In genomic region chr2:181008418-181008817, GRCh38 we compare ENCODE assay signal across 26 cellular contexts. TPM values are rescaled to one million over a fixed set of nuclear protein-coding genes. Genes with fewer than 3 reads are reported as not detected.
DNase-seq lines count a peak whose midpoint lies in the region; ATAC-seq, FAIRE-seq and TF ChIP-seq lines count a peak whose summit lies in the region.
"Had no signal": no experiment of that assay in that cellular context is flagged by ENCODE, and none has a peak within 500 bp of the region (broad histone marks: within the 10 kb centered on the region; RNA-seq: fewer than 3 reads in every experiment).

No MANE protein-coding gene starts in this region.

- TF ChIP-seq CTCF in HepG2 (CRISPR knock-in tag; IDR thresholded peaks at IDR 0.05) (no peak), right lobe of liver (IDR thresholded peaks at IDR 0.05) (no peak), WTC11 (IDR thresholded peaks at IDR 0.05) (no peak), transverse colon (IDR thresholded peaks at IDR 0.05) (no peak)

- no peak overlapping the region for H2AFZ ChIP-seq in HepG2 (ENCODE audit: low read length)
- H2AFZ ChIP-seq: GM23248 had no signal

- peaks cover 40% of the 10 kb centered on the region for H3K4me1 Mint-ChIP-seq in WTC11
- H3K4me1 Mint-ChIP-seq in activated T-cell treated with anti-CD3 and anti-CD28 coated beads, Interleukin-2, amount 50 U/mL, for 72 hours (ENCODE audit: low read depth) = peaks cover 12% of the 10 kb centered on the region
- peaks cover 23 to 49% of the 10 kb centered on the region in 2 donors for H3K4me1 Mint-ChIP-seq in effector memory CD8-positive, alpha-beta T cell (ENCODE audit: low read depth in 2 of 2)
- H3K4me1 Mint-ChIP-seq: activated CD4-positive, alpha-beta T cell treated with anti-CD3 and anti-CD28 coated beads, Interleukin-2, amount 10 ng/mL, durations not matched to agents 7 days and 5 days; activated naive CD4-positive, alpha-beta T cell treated with anti-CD3 and anti-CD28 coated beads, Interleukin-2, amount 10 ng/mL, durations not matched to agents 7 days and 5 days had no signal

- TF ChIP-seq POLR2A in HepG2 (IDR thresholded peaks at IDR 0.05; ENCODE audit: insufficient read depth in 1 of 2, low read depth in 2 of 2, low read length in 2 of 2) = no peak
- TF ChIP-seq POLR2A in right lobe of liver (IDR thresholded peaks at IDR 0.05) = no peak
- TF ChIP-seq POLR2A in transverse colon (IDR thresholded peaks at IDR 0.05) = no peak

- H3K36me3 ChIP-seq in HepG2 (replicated peaks in 1 of 2; ENCODE audit: control insufficient read depth in 1 of 2, insufficient read depth in 2 of 2, low read length in 2 of 2) (no peaks in the 10 kb centered on the region), right lobe of liver (no peaks in the 10 kb centered on the region), transverse colon (no peaks in the 10 kb centered on the region)
- H3K36me3 ChIP-seq: left lung, Peyer's patch, stomach had no signal

- DNase-seq in HepG2 (ENCODE audit: low spot score) = no peak
- DNase-seq in right lobe of liver = no peak
- no peak for DNase-seq in WTC11 (ENCODE audit: low spot score)
- DNase-seq in islet precursor cell = peak; percentile 61
- DNase-seq in transverse colon = peak; percentile 12
- DNase-seq in activated T-cell treated with anti-CD3 and anti-CD28 coated beads, Interleukin-2, amount 50 U/mL, for 72 hours = no peak
- DNase-seq in stimulated activated CD4-positive, alpha-beta T cell treated with anti-CD3 and anti-CD28 coated beads, Interleukin-2, amount 100 ng/mL, for 48 hours = no peak
- DNase-seq in effector memory CD8-positive, alpha-beta T cell = no peak
- DNase-seq: activated CD4-positive, alpha-beta T cell treated with anti-CD3 and anti-CD28 coated beads, Interleukin-2, amount 10 ng/mL, durations not matched to agents 7 days and 5 days; activated naive CD4-positive, alpha-beta T cell treated with anti-CD3 and anti-CD28 coated beads, Interleukin-2, amount 10 ng/mL, durations not matched to agents 7 days and 5 days; activated T-cell treated with anti-CD3 and anti-CD28 coated beads for 4 hours; CD4-positive, CD25-positive, alpha-beta regulatory T cell; cortex of kidney; DMS79 treated with DMSO at 0.1 percent for 48 hours; foreskin keratinocyte; GM23248; left lung; NCI-H1092 treated with DMSO at 0.1 percent for 48 hours; NCI-H2107; NCI-H748 treated with DMSO at 0.1 percent for 48 hours; stimulated activated CD4-positive, alpha-beta T cell treated with anti-CD3 and anti-CD28 coated beads, Interleukin-1b, Interleukin-23, amount 100 ng/mL, for 48 hours; stomach had no signal

- H3K9me3 Mint-ChIP-seq in WTC11 = peaks cover 5% of the 10 kb centered on the region
- no peaks in the 10 kb centered on the region for H3K9me3 Mint-ChIP-seq in activated T-cell treated with anti-CD3 and anti-CD28 coated beads, Interleukin-2, amount 50 U/mL, for 72 hours
- H3K9me3 Mint-ChIP-seq in effector memory CD8-positive, alpha-beta T cell = no peaks in the 10 kb centered on the region
- H3K9me3 Mint-ChIP-seq: activated CD4-positive, alpha-beta T cell treated with anti-CD3 and anti-CD28 coated beads, Interleukin-2, amount 10 ng/mL, durations not matched to agents 7 days and 5 days; activated naive CD4-positive, alpha-beta T cell treated with anti-CD3 and anti-CD28 coated beads, Interleukin-2, amount 10 ng/mL, durations not matched to agents 7 days and 5 days; CD4-positive, CD25-positive, alpha-beta regulatory T cell had no signal

- CTCF ChIA-PET in HepG2 (lab: Yijun Ruan, JAX; ENCODE audit: low intra/inter-chr PET ratio, low total read pairs) = no interaction called here
- CTCF ChIA-PET in WTC11 (lab: Charles Lee) = no interaction called here

- 91% methylated on average over 3 of the region's 3 CpGs for WGBS in HepG2 (ENCODE audit: low lambda C conversion rate)
- 67% methylated on average over 3 of the region's 3 CpGs for WGBS in right lobe of liver (ENCODE audit: insufficient coverage, low coverage, low lambda C conversion rate, missing lambda C conversion rate)
- 20 to 42% methylated on average over 1 to 3 of the region's 3 CpGs for WGBS in transverse colon (ENCODE audit: low coverage in 1 of 2), 2 donors

- H3K9ac ChIP-seq in HepG2 (ENCODE audit: insufficient read depth, low read depth, low read length) = no peak overlapping the region
- H3K9ac ChIP-seq: GM23248 had no signal

- TF ChIP-seq EP300 in HepG2 (IDR thresholded peaks at IDR 0.05; ENCODE audit: low read depth in 2 of 2, low read length in 2 of 2) (no peak), HepG2 (CRISPR knock-in tag; IDR thresholded peaks at IDR 0.05; ENCODE audit: borderline replicate concordance) (no peak), transverse colon (IDR thresholded peaks at IDR 0.05; ENCODE audit: low read depth) (no peak)

- H3K36me3 Mint-ChIP-seq in WTC11 = 0 out of 2 replicates have a peak, but pooled peaks cover 4% of the 10 kb centered on the region
- H3K36me3 Mint-ChIP-seq in activated T-cell treated with anti-CD3 and anti-CD28 coated beads, Interleukin-2, amount 50 U/mL, for 72 hours (ENCODE audit: insufficient read depth in 2 of 2) = no peaks in the 10 kb centered on the region
- H3K36me3 Mint-ChIP-seq in effector memory CD8-positive, alpha-beta T cell (ENCODE audit: insufficient read depth) = no peaks in the 10 kb centered on the region
- H3K36me3 Mint-ChIP-seq: activated naive CD4-positive, alpha-beta T cell treated with anti-CD3 and anti-CD28 coated beads, Interleukin-2, amount 10 ng/mL, durations not matched to agents 7 days and 5 days; CD4-positive, CD25-positive, alpha-beta regulatory T cell had no signal

- H3K4me2 ChIP-seq in HepG2 (ENCODE audit: low read depth, low read length) = no peak overlapping the region

- peaks cover 39% of the 10 kb centered on the region for H3K79me2 ChIP-seq in HepG2 (ENCODE audit: insufficient read depth, low read length)

- no peak for FAIRE-seq in HepG2 (lab: Jason Lieb, UNC)
- FAIRE-seq: GM18507, urothelium cell line had no signal

- TF ChIP-seq RAD21 in HepG2 (CRISPR knock-in tag; IDR thresholded peaks at IDR 0.05) = no peak

- H3K4me3 ChIP-seq in HepG2 (replicated peaks in 1 of 3; ENCODE audit: insufficient read depth in 1 of 3, low read depth in 2 of 3, low read length in 3 of 3) = no peak overlapping the region
- no peak overlapping the region for H3K4me3 ChIP-seq in right lobe of liver
- no peak overlapping the region for H3K4me3 ChIP-seq in transverse colon
- H3K4me3 ChIP-seq: GM23248, left lung, Peyer's patch, stomach had no signal

- H3K27ac ChIP-seq in HepG2 (ENCODE audit: extremely low read length, insufficient read depth, low read length) (no peak overlapping the region), right lobe of liver (no peak overlapping the region), transverse colon (no peak overlapping the region)
- H3K27ac ChIP-seq: foreskin keratinocyte, GM23248, left lung, Peyer's patch, stomach had no signal

- POLR2A ChIA-PET in HepG2 (lab: Yijun Ruan, JAX) (no interaction called here), WTC11 (lab: Charles Lee) (no interaction called here)

- ATAC-seq in HepG2 (peak; percentile 77), right lobe of liver (no peak), WTC11 (peak; percentile 85)
- no peak for ATAC-seq in activated T-cell treated with anti-CD3 and anti-CD28 coated beads, Interleukin-2, amount 50 U/mL, for 72 hours (replicated peaks in 1 of 2)
- ATAC-seq in effector memory CD8-positive, alpha-beta T cell (replicated peaks) = no peak
- ATAC-seq: foreskin keratinocyte, left lung, sciatic nerve had no signal

- peaks cover 26% of the 10 kb centered on the region for H3K4me1 ChIP-seq in HepG2 (ENCODE audit: insufficient read depth, low read length)
- H3K4me1 ChIP-seq in right lobe of liver = peaks cover 0 to 22% (median 0%) of the 10 kb centered on the region in 4 donors
- peaks cover 0 to 26% (median under 1%) of the 10 kb centered on the region in 4 donors for H3K4me1 ChIP-seq in transverse colon

- no peaks in the 10 kb centered on the region for H3K27me3 Mint-ChIP-seq in WTC11 (ENCODE audit: low read depth)
- no peaks in the 10 kb centered on the region for H3K27me3 Mint-ChIP-seq in activated T-cell treated with anti-CD3 and anti-CD28 coated beads, Interleukin-2, amount 50 U/mL, for 72 hours (ENCODE audit: low read depth)
- H3K27me3 Mint-ChIP-seq in effector memory CD8-positive, alpha-beta T cell = no peaks in the 10 kb centered on the region
- H3K27me3 Mint-ChIP-seq: activated CD4-positive, alpha-beta T cell treated with anti-CD3 and anti-CD28 coated beads, Interleukin-2, amount 10 ng/mL, durations not matched to agents 7 days and 5 days; activated naive CD4-positive, alpha-beta T cell treated with anti-CD3 and anti-CD28 coated beads, Interleukin-2, amount 10 ng/mL, durations not matched to agents 7 days and 5 days; CD4-positive, CD25-positive, alpha-beta regulatory T cell had no signal

- no peaks in the 10 kb centered on the region for H4K20me1 ChIP-seq in HepG2 (ENCODE audit: insufficient read depth, low read length)

- H3K27ac Mint-ChIP-seq in WTC11 = peak overlapping the region; percentile 10
- H3K27ac Mint-ChIP-seq in activated T-cell treated with anti-CD3 and anti-CD28 coated beads, Interleukin-2, amount 50 U/mL, for 72 hours = no peak overlapping the region
- H3K27ac Mint-ChIP-seq in effector memory CD8-positive, alpha-beta T cell = no peak overlapping the region
- H3K27ac Mint-ChIP-seq: activated CD4-positive, alpha-beta T cell treated with anti-CD3 and anti-CD28 coated beads, Interleukin-2, amount 10 ng/mL, durations not matched to agents 7 days and 5 days; activated naive CD4-positive, alpha-beta T cell treated with anti-CD3 and anti-CD28 coated beads, Interleukin-2, amount 10 ng/mL, durations not matched to agents 7 days and 5 days had no signal

- no peak overlapping the region for H3K4me3 Mint-ChIP-seq in WTC11
- H3K4me3 Mint-ChIP-seq in activated T-cell treated with anti-CD3 and anti-CD28 coated beads, Interleukin-2, amount 50 U/mL, for 72 hours = no peak overlapping the region
- no peak overlapping the region for H3K4me3 Mint-ChIP-seq in effector memory CD8-positive, alpha-beta T cell
- H3K4me3 Mint-ChIP-seq: activated CD4-positive, alpha-beta T cell treated with anti-CD3 and anti-CD28 coated beads, Interleukin-2, amount 10 ng/mL, durations not matched to agents 7 days and 5 days; activated naive CD4-positive, alpha-beta T cell treated with anti-CD3 and anti-CD28 coated beads, Interleukin-2, amount 10 ng/mL, durations not matched to agents 7 days and 5 days; CD4-positive, CD25-positive, alpha-beta regulatory T cell had no signal

- no TSS peak for BruUV-seq in HepG2 (replicated peaks; lab: Mats Ljungman, UMichigan)

- intact Hi-C loops in HepG2 (cut with micrococcal nuclease; ENCODE audit: unreplicated experiment) = no loop called here
- intact Hi-C loops in right lobe of liver (cut with DNase I) = no loop called here
- intact Hi-C loops in transverse colon (cut with DNase I; ENCODE audit: low total_unique reads) = no loop called here

- in situ Hi-C loops in HepG2 (cut with HindIII; ENCODE audit: extremely low pct_ligation_motif_present, low pct_unique_long_range_greater_than_20kb) (no loop called here), transverse colon (cut with MboI; ENCODE audit: low pct_ligation_motif_present in 1 of 4, low pct_unique_long_range_greater_than_20kb in 1 of 4, low sequenced_read_pairs in 3 of 4) (no loop called here)

- H3K27me3 ChIP-seq in HepG2 (ENCODE audit: control insufficient read depth in 1 of 2, insufficient read depth in 2 of 2, low read length in 2 of 2) (no peaks in the 10 kb centered on the region), right lobe of liver (no peaks in the 10 kb centered on the region), transverse colon (no peaks in the 10 kb centered on the region)
- H3K27me3 ChIP-seq: foreskin keratinocyte, left lung, Peyer's patch, stomach had no signal

- H3K9me3 ChIP-seq in HepG2 (ENCODE audit: low read length) (no peaks in the 10 kb centered on the region), right lobe of liver (no peaks in the 10 kb centered on the region), transverse colon (no peaks in the 10 kb centered on the region)
- H3K9me3 ChIP-seq: left lung, Peyer's patch, stomach had no signal

RNA-seq across cellular contexts. Expression of gene UBE2E3, which starts 28.0 kb away (rescaled TPM):
- total RNA-seq in HepG2 (2016; rRNA removed; fragmentation: Illumina TruSeq; extraction: Trizol) (45.7 and 54.0 TPM in 2 replicates), right lobe of liver (10 to 100 TPM; 21.0 to 45.5 (median 31.0) TPM), WTC11 (2021) (75.1 to 76.4 TPM (median 76.3 TPM) in 3 replicates), transverse colon (10 to 100 TPM; 20.2 to 69.9 (median 65.4) TPM)
- 98.1 and 99.1 TPM in 2 replicates for total RNA-seq in HepG2 (2016; cell fraction: cytosol; rRNA removed; fragmentation: Illumina TruSeq; extraction: Trizol; ENCODE audit: low read depth)
- total RNA-seq in HepG2 (2016; cell fraction: insoluble cytoplasmic fraction; rRNA removed; fragmentation: Illumina TruSeq; extraction: Trizol) = 42.2 and 44.6 TPM in 2 replicates
- 150 and 161 TPM in 2 replicates for total RNA-seq in HepG2 (2016; cell fraction: membrane; rRNA removed; fragmentation: Illumina TruSeq; extraction: Trizol)
- total RNA-seq in HepG2 (2016; cell fraction: nucleus; rRNA removed; fragmentation: Illumina TruSeq; extraction: Trizol) = 37.2 and 38.3 TPM in 2 replicates
- polyA plus RNA-seq in HepG2 (2011; rRNA removed) = 71.1 and 92.6 TPM in 2 replicates
- 51.7 and 78.4 TPM in 2 replicates for polyA plus RNA-seq in HepG2 (2011; cell fraction: cytosol; rRNA removed)
- 29.0 and 29.4 TPM in 2 replicates for polyA plus RNA-seq in HepG2 (2011; cell fraction: nucleus; rRNA removed)
- 67.5 and 81.2 TPM in 2 replicates for polyA plus RNA-seq in HepG2 (2012)
- polyA plus RNA-seq in HepG2 (2016; cell fraction: cytosol; fragmentation: Illumina TruSeq; extraction: Trizol; ENCODE audit: low read depth) = 250 and 280 TPM in 2 replicates
- 88.7 and 101 TPM in 2 replicates for polyA plus RNA-seq in HepG2 (2016; cell fraction: insoluble cytoplasmic fraction; fragmentation: Illumina TruSeq; extraction: Trizol; ENCODE audit: low read depth)
- 278 and 299 TPM in 2 replicates for polyA plus RNA-seq in HepG2 (2016; cell fraction: membrane; fragmentation: Illumina TruSeq; extraction: Trizol; ENCODE audit: low read depth)
- polyA plus RNA-seq in HepG2 (2016; cell fraction: nucleus; fragmentation: Illumina TruSeq; extraction: Trizol; ENCODE audit: insufficient read depth, low read depth) = 72.9 and 73.7 TPM in 2 replicates
- polyA minus RNA-seq in HepG2 (2011; rRNA and poly(A)+ RNA removed; ENCODE audit: low replicate concordance) = 21.8 and 41.5 TPM in 2 replicates
- 24.7 and 28.5 TPM in 2 replicates for polyA minus RNA-seq in HepG2 (2011; cell fraction: cytosol; rRNA and poly(A)+ RNA removed)
- polyA minus RNA-seq in HepG2 (2011; cell fraction: nucleus; rRNA and poly(A)+ RNA removed) = 77.0 and 86.5 TPM in 2 replicates
- total RNA-seq in activated T-cell treated with anti-CD3 and anti-CD28 coated beads, Interleukin-2, amount 50 U/mL, for 72 hours = 10 to 100 TPM; 37.8 to 41.4 TPM

Comparison
In these comparisons a context has a peak if more than half of its experiments do, and no peak if none do; other contexts are left out.
1. ATAC-seq: peak in HepG2 (single experiment) and WTC11 (single experiment); none in right lobe of liver (0 of 4), activated T-cell treated with anti-CD3 and anti-CD28 coated beads, Interleukin-2, amount 50 U/mL, for 72 hours (0 of 2) and effector memory CD8-positive, alpha-beta T cell (single experiment).
2. DNase-seq: peak in islet precursor cell (single experiment) and transverse colon (single experiment); none in HepG2 (single experiment), right lobe of liver (0 of 3), WTC11 (single experiment), activated T-cell treated with anti-CD3 and anti-CD28 coated beads, Interleukin-2, amount 50 U/mL, for 72 hours (0 of 2), stimulated activated CD4-positive, alpha-beta T cell treated with anti-CD3 and anti-CD28 coated beads, Interleukin-2, amount 100 ng/mL, for 48 hours (0 of 2) and effector memory CD8-positive, alpha-beta T cell (0 of 3).